In genomic region chr16:57890752-57891111, GRCh38 we compare ENCODE assay signal across 15 cellular contexts.
DNase-seq lines count a peak whose midpoint lies in the region; ATAC-seq and TF ChIP-seq lines count a peak whose summit lies in the region.
"Had no signal": no experiment of that assay in that cellular context is flagged by ENCODE, and none has a peak within 500 bp of the region (broad histone marks: within the 10 kb centered on the region; RNA-seq: fewer than 3 reads in every experiment).

No MANE protein-coding gene starts in this region.

- H3K4me2 ChIP-seq in IMR-90 (ENCODE audit: low read depth, low read length): no peak overlapping the region
- H3K4me2 ChIP-seq: BLaER1, PC-9 had no signal

- H4K20me1 ChIP-seq in IMR-90 (ENCODE audit: insufficient read depth, low read length): no peaks in the 10 kb centered on the region
- H4K20me1 ChIP-seq: BLaER1 had no signal

- H3K27me3 ChIP-seq in IMR-90 (ENCODE audit: control insufficient read depth, insufficient read depth, low read length) (peaks cover 18% of the 10 kb centered on the region), endodermal cell (ENCODE audit: control insufficient read depth, insufficient read depth, low read length, poor library complexity, severe bottlenecking) (no peaks in the 10 kb centered on the region), upper lobe of left lung (no peaks in the 10 kb centered on the region)
- H3K27me3 ChIP-seq: BLaER1 had no signal

- H3K4me1 Mint-ChIP-seq in endodermal cell (peaks cover 8% of the 10 kb centered on the region), natural killer cell (peaks cover 54 to 56% of the 10 kb centered on the region in 2 donors)

- TF ChIP-seq RAD21 in IMR-90 (IDR thresholded peaks at IDR 0.05; ENCODE audit: low read length): no peak

- no peaks in the 10 kb centered on the region for H3K36me3 ChIP-seq in IMR-90 (ENCODE audit: control insufficient read depth, insufficient read depth, low read length)
- H3K36me3 ChIP-seq in endodermal cell (ENCODE audit: control insufficient read depth, insufficient read depth, low read length): no peaks in the 10 kb centered on the region
- no peaks in the 10 kb centered on the region for H3K36me3 ChIP-seq in upper lobe of left lung
- no peaks in the 10 kb centered on the region for H3K36me3 ChIP-seq in mucosa of descending colon (ENCODE audit: low read depth)
- H3K36me3 ChIP-seq: BLaER1 had no signal

- H3K9me3 ChIP-seq in IMR-90 (ENCODE audit: control insufficient read depth, insufficient read depth, low read length) (no peaks in the 10 kb centered on the region), endodermal cell (ENCODE audit: control insufficient read depth, low read length) (no peaks in the 10 kb centered on the region), upper lobe of left lung (no peaks in the 10 kb centered on the region), mucosa of descending colon (no peaks in the 10 kb centered on the region)
- H3K9me3 ChIP-seq: BLaER1 had no signal

- H2BK120ac ChIP-seq in IMR-90 (ENCODE audit: low read depth, low read length): no peak overlapping the region

- peaks cover 16% of the 10 kb centered on the region for H3K9me1 ChIP-seq in IMR-90 (ENCODE audit: insufficient read depth, low read length)

- TF ChIP-seq EP300 in upper lobe of left lung (IDR thresholded peaks at IDR 0.05): no peak

- H2AFZ ChIP-seq in IMR-90 (replicated peaks; ENCODE audit: low read length, poor library complexity): no peak overlapping the region
- H2AFZ ChIP-seq: PC-9 had no signal

- no peak overlapping the region for H4K5ac ChIP-seq in IMR-90 (ENCODE audit: low read depth, low read length)

- no peaks in the 10 kb centered on the region for H3K9me3 Mint-ChIP-seq in endodermal cell
- no peaks in the 10 kb centered on the region for H3K9me3 Mint-ChIP-seq in natural killer cell

- no peak for ATAC-seq in IMR-90 (ENCODE audit: low read depth)
- no peak for ATAC-seq in natural killer cell
- ATAC-seq in upper lobe of left lung (ENCODE audit: low FRiP score in 2 of 2): no peak
- ATAC-seq in mucosa of descending colon: no peak

- no peak overlapping the region for H2BK5ac ChIP-seq in IMR-90 (ENCODE audit: low read depth, low read length, poor library complexity, severe bottlenecking)

- H3K4ac ChIP-seq in IMR-90 (ENCODE audit: low read depth, low read length): peak overlapping the region; percentile 20

- intact Hi-C loops in IMR-90 (cut with micrococcal nuclease) (loop anchor here (5.0 kb wide), 1 partner anchor 88 kb away; the partner anchor contains the start of gene KIFC3), natural killer cell (cut with micrococcal nuclease) (loop anchor here (10.0 kb wide), 3 partner anchors 86 to 316 kb away; partner anchors contain the start of genes CFAP20 and KIFC3), mucosa of descending colon (cut with DNase I, micrococcal nuclease) (loop anchor here in 1 of 2 donors (10.0 kb wide), 1 partner anchor 114 kb away; the partner anchor contains the start of genes USB1 and ZNF319)

- H2AK5ac ChIP-seq in IMR-90 (ENCODE audit: low read depth, low read length): peak overlapping the region; percentile 44; the same call in 1 of the 2 replicates

- in situ Hi-C loops in IMR-90 (cut with MboI; ENCODE audit: low sequenced_read_pairs): no loop called here

- no peaks in the 10 kb centered on the region for H3K79me1 ChIP-seq in IMR-90 (ENCODE audit: low read depth in 1 of 2, low read length in 2 of 2)

- no peak overlapping the region; the same call in 1 of the 2 replicates for H2BK20ac ChIP-seq in IMR-90 (ENCODE audit: low read depth, low read length)

- H3K4me1 ChIP-seq in IMR-90 (ENCODE audit: control insufficient read depth, insufficient read depth, low read length) (peaks cover 10% of the 10 kb centered on the region), endodermal cell (ENCODE audit: control insufficient read depth, insufficient read depth, low read length) (no peaks in the 10 kb centered on the region), upper lobe of left lung (peaks cover 43 to 55% (median 50%) of the 10 kb centered on the region in 4 donors), mucosa of descending colon (ENCODE audit: low read depth) (no peaks in the 10 kb centered on the region)

- no peak for TF ChIP-seq POLR2A in IMR-90 (IDR thresholded peaks at IDR 0.05; ENCODE audit: low read depth, low read length)
- no peak for TF ChIP-seq POLR2A in upper lobe of left lung (IDR thresholded peaks at IDR 0.05)

- H3K4me3 ChIP-seq in IMR-90 (ENCODE audit: insufficient read depth, low read depth, low read length) (no peak overlapping the region), endodermal cell (ENCODE audit: low read length) (no peak overlapping the region), upper lobe of left lung (no peak overlapping the region), mucosa of descending colon (no peak overlapping the region)
- H3K4me3 ChIP-seq: BLaER1, PC-9 had no signal

- H3K23ac ChIP-seq in IMR-90 (ENCODE audit: low read depth, low read length): no peak overlapping the region

- POLR2A ChIA-PET in IMR-90 (lab: Charles Lee; ENCODE audit: unreplicated experiment): no interaction called here

- H3K18ac ChIP-seq in IMR-90 (ENCODE audit: low read depth, low read length): no peak overlapping the region

- DNase-seq in IMR-90 (no peak), endodermal cell (no peak), natural killer cell (no peak), upper lobe of left lung (no peak), GM20000 (ENCODE audit: low spot score) (no peak), mucosa of descending colon (no peak), amygdala (lab: John Stamatoyannopoulos, UW) (no peak)
- DNase-seq: GF-D8, Kasumi-1, NCI-H1105 treated with DMSO at 0.1 percent for 48 hours, NCI-H187 treated with DMSO at 0.1 percent for 48 hours, NCI-H446, NCI-H748 treated with DMSO at 0.1 percent for 48 hours, PC-9 had no signal

- no peak overlapping the region for H3K4me3 Mint-ChIP-seq in endodermal cell
- no peak overlapping the region for H3K4me3 Mint-ChIP-seq in natural killer cell

- H3K27me3 Mint-ChIP-seq in endodermal cell (ENCODE audit: insufficient read depth) (peaks cover 2% of the 10 kb centered on the region), natural killer cell (ENCODE audit: low read depth in 2 of 2) (no peaks in the 10 kb centered on the region)

- H4K91ac ChIP-seq in IMR-90 (ENCODE audit: insufficient read depth, low read depth, low read length): peak overlapping the region; percentile 59; the same call in 1 of the 2 replicates

- H3K27ac ChIP-seq in IMR-90 (ENCODE audit: insufficient read depth, low read length) (no peak overlapping the region), endodermal cell (ENCODE audit: low read depth, low read length) (no peak overlapping the region), upper lobe of left lung (peak overlapping the region in 3 of 4 donors; percentile 47 to 82 (median 48))
- H3K27ac ChIP-seq: BLaER1, PC-9 had no signal

- H2BK15ac ChIP-seq in IMR-90 (ENCODE audit: low read depth, low read length): no peak overlapping the region; the same call in 2 of the 3 replicates

- peak overlapping the region; percentile 37 for H3K27ac Mint-ChIP-seq in endodermal cell
- H3K27ac Mint-ChIP-seq in natural killer cell: peak overlapping the region; percentile 89 to 92

- H3K36me3 Mint-ChIP-seq in endodermal cell (ENCODE audit: low read depth): no peaks in the 10 kb centered on the region
- no peaks in the 10 kb centered on the region for H3K36me3 Mint-ChIP-seq in natural killer cell

- TF ChIP-seq CTCF in IMR-90 (conservative IDR thresholded peaks at IDR 0.05; ENCODE audit: low read depth, low read length): no peak
- TF ChIP-seq CTCF in endodermal cell (conservative IDR thresholded peaks at IDR 0.05): no peak
- TF ChIP-seq CTCF in natural killer cell (IDR thresholded peaks at IDR 0.05): no peak
- TF ChIP-seq CTCF in upper lobe of left lung (IDR thresholded peaks at IDR 0.05): no peak
- no peak for TF ChIP-seq CTCF in GM20000 (IDR thresholded peaks at IDR 0.05; ENCODE audit: extremely low read depth, missing control alignments)
- no peak for TF ChIP-seq CTCF in mucosa of descending colon (IDR thresholded peaks at IDR 0.05)

- CTCF ChIA-PET in IMR-90 (lab: Yijun Ruan, JAX): no interaction called here

- BruUV-seq in IMR-90 (replicated peaks; lab: Mats Ljungman, UMichigan): no TSS peak

- H3K14ac ChIP-seq in IMR-90 (replicated peaks; ENCODE audit: low read depth, low read length): no peak overlapping the region

- no peak overlapping the region for H3K9ac ChIP-seq in IMR-90 (ENCODE audit: low read depth, low read length)
- no peak overlapping the region for H3K9ac ChIP-seq in endodermal cell (ENCODE audit: extremely low read depth, low read length, poor library complexity, severe bottlenecking)
- H3K9ac ChIP-seq: BLaER1 had no signal

- no peak overlapping the region for H3K56ac ChIP-seq in IMR-90 (ENCODE audit: extremely low read depth, insufficient read depth, low read length)

- dilution Hi-C loops in IMR-90 (cut with HindIII; ENCODE audit: low sequenced_read_pairs, unreplicated experiment): no loop called here

- H2AK9ac ChIP-seq in IMR-90 (replicated peaks; ENCODE audit: low read depth, low read length, poor library complexity): no peak overlapping the region

- H4K8ac ChIP-seq in IMR-90 (ENCODE audit: low read depth in 2 of 2, low read length in 2 of 2): no peak overlapping the region

- 83% methylated on average over 2 of the region's 3 CpGs; no CpG with 5 or more reads in 1 of the 2 experiments for WGBS in IMR-90 (ENCODE audit: extremely low coverage in 2 of 2, insufficient read length in 1 of 2), 2 experiments
- WGBS in endodermal cell (ENCODE audit: insufficient coverage in 1 of 2, insufficient read length in 1 of 2), 2 experiments: 83% methylated on average over 3 of the region's 3 CpGs; no CpG with 5 or more reads in 1 of the 2 experiments
- 60 to 85% methylated on average over 1 to 2 of the region's 3 CpGs for WGBS in upper lobe of left lung, 2 donors

TF ChIP-seq in IMR-90, 13 proteins besides CTCF, POLR2A, EP300 and RAD21 (continues in another document):
- TF ChIP-seq SMC3 (IDR thresholded peaks at IDR 0.05; ENCODE audit: low read depth, low read length) (no peak), BHLHE40 (IDR thresholded peaks at IDR 0.05; ENCODE audit: low read depth, low read length) (no peak), RFX5 (IDR thresholded peaks at IDR 0.05; ENCODE audit: low read depth, low read length) (no peak), NFE2L2 (IDR thresholded peaks at IDR 0.05; ENCODE audit: low read depth, low read length) (no peak), MAZ (IDR thresholded peaks at IDR 0.05; ENCODE audit: borderline replicate concordance, low read depth, low read length) (no peak)
- TF ChIP-seq, protein P1, sequence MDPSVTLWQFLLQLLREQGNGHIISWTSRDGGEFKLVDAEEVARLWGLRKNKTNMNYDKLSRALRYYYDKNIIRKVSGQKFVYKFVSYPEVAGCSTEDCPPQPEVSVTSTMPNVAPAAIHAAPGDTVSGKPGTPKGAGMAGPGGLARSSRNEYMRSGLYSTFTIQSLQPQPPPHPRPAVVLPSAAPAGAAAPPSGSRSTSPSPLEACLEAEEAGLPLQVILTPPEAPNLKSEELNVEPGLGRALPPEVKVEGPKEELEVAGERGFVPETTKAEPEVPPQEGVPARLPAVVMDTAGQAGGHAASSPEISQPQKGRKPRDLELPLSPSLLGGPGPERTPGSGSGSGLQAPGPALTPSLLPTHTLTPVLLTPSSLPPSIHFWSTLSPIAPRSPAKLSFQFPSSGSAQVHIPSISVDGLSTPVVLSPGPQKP (IDR thresholded peaks at IDR 0.05; ENCODE audit: borderline replicate concordance, low read depth, low read length): no peak

Comparison
In these comparisons a context has a peak if more than half of its experiments do, and no peak if none do; other contexts are left out.
1. H3K27ac ChIP-seq: peak in upper lobe of left lung (3 of 4); none in IMR-90 (single experiment) and endodermal cell (single experiment).